Comparison of ENCODE assay signal across 8 cellular contexts in the genomic region with DNA sequence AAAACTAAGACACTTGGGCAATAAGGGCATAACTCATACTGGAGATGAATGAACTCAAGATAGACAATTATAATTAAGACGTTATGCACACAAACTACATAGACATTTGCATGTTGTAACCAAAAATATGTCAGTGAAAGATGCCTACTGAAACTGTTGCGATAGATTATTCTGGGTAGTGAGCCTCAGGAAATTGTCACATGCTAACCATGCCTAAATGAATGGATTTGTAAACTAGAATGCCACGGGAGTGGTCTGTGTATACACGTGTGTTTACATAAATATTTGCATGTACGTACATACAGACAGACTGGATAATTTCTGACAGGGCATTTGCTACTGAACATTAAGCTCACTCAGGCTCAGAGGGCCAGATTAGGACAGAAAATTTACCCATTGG. TPM values are rescaled to one million over a fixed set of nuclear protein-coding genes. Genes with fewer than 3 reads are reported as not detected.
A peak's percentile ranks its signal among the peaks of the same experiment; 100 is the strongest.
DNase-seq lines count a peak whose midpoint lies in the region; ATAC-seq lines count a peak whose summit lies in the region.
"Had no signal": no experiment of that assay in that cellular context is flagged by ENCODE, and none has a peak within 500 bp of the region (broad histone marks: within the 10 kb centered on the region; RNA-seq: fewer than 3 reads in every experiment).

No MANE protein-coding gene starts in this region.

- H3K4me2 ChIP-seq in mesenchymal stem cell (ENCODE audit: low read length, poor library complexity, severe bottlenecking): no peak overlapping the region

- peaks cover 2% of the 10 kb centered on the region for H3K79me1 ChIP-seq in mesenchymal stem cell (replicated peaks; ENCODE audit: low read length, poor library complexity, severe bottlenecking)

- DNase-seq in NCI-H526 (lab: John Stamatoyannopoulos, UW) (peak; percentile 83 to 86), mesenchymal stem cell (peak; percentile 29), amygdala (lab: John Stamatoyannopoulos, UW) (no peak)
- no peak for DNase-seq in stimulated activated CD4-positive, alpha-beta T cell treated with anti-CD3 and anti-CD28 coated beads, Interleukin-4, amount 100 ng/mL, for 1 hour
- DNase-seq: activated effector memory CD4-positive, alpha-beta T cell treated with Interleukin-2 at 50 U/mL for 16 hours had no signal

- WGBS in mesenchymal stem cell: 85% methylated on average over 4 of the region's 5 CpGs

- no peak overlapping the region for H3K27ac ChIP-seq in mesenchymal stem cell (ENCODE audit: low read length, poor library complexity, severe bottlenecking)

- H2BK15ac ChIP-seq in mesenchymal stem cell (ENCODE audit: low read depth, poor library complexity, severe bottlenecking): no peak overlapping the region

- no peak overlapping the region for H2BK12ac ChIP-seq in mesenchymal stem cell (ENCODE audit: low read length in 2 of 2)

- H2AFZ ChIP-seq in mesenchymal stem cell (ENCODE audit: low read depth, low read length): no peak overlapping the region

- no peaks in the 10 kb centered on the region for H3K27me3 ChIP-seq in mesenchymal stem cell (ENCODE audit: control insufficient read depth in 1 of 2, insufficient read depth in 1 of 2, low read length in 2 of 2)

- peaks cover 4% of the 10 kb centered on the region for H3K4me1 ChIP-seq in mesenchymal stem cell (ENCODE audit: control insufficient read depth, insufficient read depth, low read depth, low read length)

- H4K91ac ChIP-seq in mesenchymal stem cell (ENCODE audit: low read length): no peak overlapping the region

- H3K4ac ChIP-seq in mesenchymal stem cell (ENCODE audit: low read depth in 1 of 2, low read length in 2 of 2): no peak overlapping the region

- H4K8ac ChIP-seq in mesenchymal stem cell (ENCODE audit: low read length): no peak overlapping the region

- no peak overlapping the region for H2BK5ac ChIP-seq in mesenchymal stem cell (ENCODE audit: low read depth, low read length, poor library complexity, severe bottlenecking)

- H3K18ac ChIP-seq in mesenchymal stem cell (ENCODE audit: low read depth in 1 of 2, low read length in 2 of 2): no peak overlapping the region

- no peak overlapping the region for H3K9ac ChIP-seq in mesenchymal stem cell (ENCODE audit: low read length)

- H2AK5ac ChIP-seq in mesenchymal stem cell (ENCODE audit: low read length, severe bottlenecking): no peak overlapping the region

- no peak overlapping the region for H3K14ac ChIP-seq in mesenchymal stem cell (ENCODE audit: low read length in 2 of 2)

- H3K23ac ChIP-seq in mesenchymal stem cell (ENCODE audit: low read length in 2 of 2): no peak overlapping the region

- no peak overlapping the region for H3K4me3 ChIP-seq in mesenchymal stem cell (ENCODE audit: insufficient read depth in 1 of 2, low read depth in 1 of 2, low read length in 2 of 2)

- H3K9me3 ChIP-seq in mesenchymal stem cell (ENCODE audit: control insufficient read depth, low read length): no peaks in the 10 kb centered on the region

- H2BK120ac ChIP-seq in mesenchymal stem cell (ENCODE audit: low read depth, low read length): no peak overlapping the region

- ATAC-seq in GM18519 (IDR thresholded peaks at IDR 0.05; ENCODE audit: low FRiP score, unreplicated experiment) (peak; percentile 52), GM21447 (IDR thresholded peaks at IDR 0.05; ENCODE audit: unreplicated experiment) (peak; percentile 42), GM18511 (IDR thresholded peaks at IDR 0.05; ENCODE audit: unreplicated experiment) (no peak)

- peaks cover 0 to 10% of the 10 kb centered on the region in 2 experiments for H3K36me3 ChIP-seq in mesenchymal stem cell (ENCODE audit: control insufficient read depth in 1 of 2, insufficient read depth in 2 of 2, low read depth in 1 of 2, low read length in 2 of 2)

RNA-seq across cellular contexts. Expression of gene NIPSNAP3B, which starts 1.2 kb away (rescaled TPM):
- polyA plus RNA-seq in mesenchymal stem cell (2013, experiment 1 of 2): 0.51 TPM
- 0.52 TPM for polyA plus RNA-seq in mesenchymal stem cell (2013, experiment 2 of 2)

RNA-seq across cellular contexts. Expression of gene NIPSNAP3A, which starts 17.7 kb away (rescaled TPM):
- 18.9 TPM for polyA plus RNA-seq in mesenchymal stem cell (2013, experiment 1 of 2)
- polyA plus RNA-seq in mesenchymal stem cell (2013, experiment 2 of 2): 21.5 TPM

Comparison
In these comparisons a context has a peak if more than half of its experiments do, and no peak if none do; other contexts are left out.
1. DNase-seq: peak in NCI-H526 (2 of 2) and mesenchymal stem cell (single experiment); none in stimulated activated CD4-positive, alpha-beta T cell treated with anti-CD3 and anti-CD28 coated beads, Interleukin-4, amount 100 ng/mL, for 1 hour (single experiment) and amygdala (0 of 56).